23 cellular contexts compared by ENCODE assay signal in genomic region chr1:211359876-211360275, GRCh38. TPM values are rescaled to one million over a fixed set of nuclear protein-coding genes. Genes with fewer than 3 reads are reported as not detected.
DNase-seq lines count a peak whose midpoint lies in the region; ATAC-seq, FAIRE-seq and TF ChIP-seq lines count a peak whose summit lies in the region.
"Had no signal": no experiment of that assay in that cellular context is flagged by ENCODE, and none has a peak within 500 bp of the region (broad histone marks: within the 10 kb centered on the region; RNA-seq: fewer than 3 reads in every experiment).

No MANE protein-coding gene starts in this region.

- peaks cover 63% of the 10 kb centered on the region for H3K36me3 Mint-ChIP-seq in activated CD4-positive, alpha-beta T cell treated with anti-CD3 and anti-CD28 coated beads, Interleukin-2, amount 10 ng/mL, durations not matched to agents 24 days and 14 days (ENCODE audit: low read depth)
- peaks cover 54% of the 10 kb centered on the region for H3K36me3 Mint-ChIP-seq in activated CD8-positive, alpha-beta T cell treated with anti-CD3 and anti-CD28 coated beads, Interleukin-2, amount 10 ng/mL, durations not matched to agents 7 days and 5 days (ENCODE audit: low read depth)
- peaks cover 19 to 35% of the 10 kb centered on the region in 2 donors for H3K36me3 Mint-ChIP-seq in stimulated activated naive B cell treated with anti-CD40 and anti-IgM and Interleukin-4, amounts not matched to agents 10 μg/mL and 1 μg/mL and 100 μg/mL, for 72 hours

- no peak overlapping the region for H3K9ac ChIP-seq in endothelial cell of umbilical vein (replicated peaks; ENCODE audit: extremely low read depth, insufficient read depth, low read length)
- H3K9ac ChIP-seq: BLaER1 treated with 17β-estradiol and CSF1 and Interleukin-3, amounts not matched to agents 10 nM and 100 nM had no signal

- no peak for TF ChIP-seq EP300 in upper lobe of left lung (IDR thresholded peaks at IDR 0.05)

- intact Hi-C loops in activated CD4-positive, alpha-beta T cell treated with anti-CD3 and anti-CD28 coated beads, Interleukin-2, amount 10 ng/mL, durations not matched to agents 24 days and 14 days (cut with micrococcal nuclease): no loop called here
- intact Hi-C loops in endothelial cell of umbilical vein (cut with micrococcal nuclease): no loop called here
- intact Hi-C loops in body of pancreas (cut with DNase I): no loop called here

- no peak overlapping the region for H3K4me3 ChIP-seq in endothelial cell of umbilical vein (replicated peaks in 1 of 3; ENCODE audit: insufficient read depth in 1 of 3, low read depth in 1 of 3, low read length in 3 of 3)
- H3K4me3 ChIP-seq in body of pancreas: no peak overlapping the region
- H3K4me3 ChIP-seq in upper lobe of left lung: no peak overlapping the region
- H3K4me3 ChIP-seq: BLaER1 treated with 17β-estradiol and CSF1 and Interleukin-3, amounts not matched to agents 10 nM and 100 nM; SJCRH30; suprapubic skin had no signal

- H3K27ac Mint-ChIP-seq in activated CD4-positive, alpha-beta T cell treated with anti-CD3 and anti-CD28 coated beads, Interleukin-2, amount 10 ng/mL, durations not matched to agents 24 days and 14 days: peak overlapping the region; percentile 51
- peak overlapping the region; percentile 41 for H3K27ac Mint-ChIP-seq in activated CD8-positive, alpha-beta T cell treated with anti-CD3 and anti-CD28 coated beads, Interleukin-2, amount 10 ng/mL, durations not matched to agents 7 days and 5 days
- peak overlapping the region; percentile 68 for H3K27ac Mint-ChIP-seq in stimulated activated naive B cell treated with anti-CD40 and anti-IgM and Interleukin-4, amounts not matched to agents 10 μg/mL and 1 μg/mL and 100 μg/mL, for 72 hours

- CTCF ChIA-PET in activated CD8-positive, alpha-beta T cell treated with anti-CD3 and anti-CD28 coated beads, Interleukin-2, amount 10 ng/mL, durations not matched to agents 7 days and 5 days (lab: Charles Lee): interaction anchor here (2.1 kb wide), 1 partner anchor 9 kb away, joined by 6 read pairs; no protein-coding TSS in a partner anchor
- CTCF ChIA-PET in endothelial cell of umbilical vein (lab: Charles Lee): interaction anchor here (1.0 kb wide), 1 partner anchor 8 kb away, joined by 3 read pairs; no protein-coding TSS in a partner anchor

- no peaks in the 10 kb centered on the region for H3K9me1 ChIP-seq in endothelial cell of umbilical vein (replicated peaks; ENCODE audit: control insufficient read depth, extremely low read depth, insufficient read depth, low read length)

- no peak for DNase-seq in activated CD4-positive, alpha-beta T cell treated with anti-CD3 and anti-CD28 coated beads, Interleukin-2, amount 10 ng/mL, durations not matched to agents 24 days and 14 days
- DNase-seq in activated CD4-positive, alpha-beta T cell treated with anti-CD3 and anti-CD28 coated beads, Interleukin-2, amount 50 U/mL, for 1 hour: no peak
- DNase-seq in activated CD8-positive, alpha-beta T cell treated with anti-CD3 and anti-CD28 coated beads, Interleukin-2, amount 10 ng/mL, durations not matched to agents 7 days and 5 days: no peak
- DNase-seq in endothelial cell of umbilical vein (ENCODE audit: low read depth, low spot score) (peak; percentile 11), body of pancreas (no peak), upper lobe of left lung (no peak)
- no peak for DNase-seq in stimulated activated naive B cell treated with anti-CD40 and anti-IgM and Interleukin-4, amounts not matched to agents 10 μg/mL and 1 μg/mL and 100 μg/mL, for 72 hours
- DNase-seq: activated CD4-positive, CD25-positive, alpha-beta regulatory T cell treated with anti-CD3 and anti-CD28 coated beads, Interleukin-2, amount 50 U/mL, for 72 hours; foreskin fibroblast; H7; hippocampal formation; kidney glomerular epithelial cell; NCI-H1105 treated with DMSO at 0.1 percent for 48 hours; NCI-H69; occipital lobe; SJCRH30; stimulated activated CD4-positive, alpha-beta T cell treated with anti-CD3 and anti-CD28 coated beads, Interleukin-1b, Interleukin-23, amount 100 ng/mL, for 48 hours had no signal

- dilution Hi-C loops in endothelial cell of umbilical vein (cut with MboI; ENCODE audit: extremely low pct_ligation_motif_present, low sequenced_read_pairs): no loop called here

- POLR2A ChIA-PET in activated CD8-positive, alpha-beta T cell treated with anti-CD3 and anti-CD28 coated beads, Interleukin-2, amount 10 ng/mL, durations not matched to agents 7 days and 5 days (lab: Charles Lee): no interaction called here
- POLR2A ChIA-PET in endothelial cell of umbilical vein (lab: Charles Lee): no interaction called here

- no TSS peak for BruUV-seq in endothelial cell of umbilical vein (replicated peaks; lab: Mats Ljungman, UMichigan)

- TF ChIP-seq POLR2A in endothelial cell of umbilical vein (IDR thresholded peaks at IDR 0.05; ENCODE audit: low read depth, low read length): no peak
- TF ChIP-seq POLR2A in body of pancreas (IDR thresholded peaks at IDR 0.05): no peak
- no peak for TF ChIP-seq POLR2A in upper lobe of left lung (IDR thresholded peaks at IDR 0.05)

- H2AFZ ChIP-seq in endothelial cell of umbilical vein (ENCODE audit: low read depth, low read length): no peak overlapping the region

- no peaks in the 10 kb centered on the region for H3K79me2 ChIP-seq in endothelial cell of umbilical vein (ENCODE audit: control insufficient read depth, insufficient read depth, low read length)

- H4K20me1 ChIP-seq in endothelial cell of umbilical vein (replicated peaks; ENCODE audit: control insufficient read depth, extremely low read depth, insufficient read depth, low read length): no peaks in the 10 kb centered on the region

- H3K4me3 Mint-ChIP-seq in activated CD4-positive, alpha-beta T cell treated with anti-CD3 and anti-CD28 coated beads, Interleukin-2, amount 10 ng/mL, durations not matched to agents 24 days and 14 days: no peak overlapping the region
- no peak overlapping the region for H3K4me3 Mint-ChIP-seq in activated CD8-positive, alpha-beta T cell treated with anti-CD3 and anti-CD28 coated beads, Interleukin-2, amount 10 ng/mL, durations not matched to agents 7 days and 5 days
- no peak overlapping the region for H3K4me3 Mint-ChIP-seq in stimulated activated naive B cell treated with anti-CD40 and anti-IgM and Interleukin-4, amounts not matched to agents 10 μg/mL and 1 μg/mL and 100 μg/mL, for 72 hours

- H3K27me3 Mint-ChIP-seq in activated CD4-positive, alpha-beta T cell treated with anti-CD3 and anti-CD28 coated beads, Interleukin-2, amount 10 ng/mL, durations not matched to agents 24 days and 14 days: no peaks in the 10 kb centered on the region
- no peaks in the 10 kb centered on the region for H3K27me3 Mint-ChIP-seq in activated CD8-positive, alpha-beta T cell treated with anti-CD3 and anti-CD28 coated beads, Interleukin-2, amount 10 ng/mL, durations not matched to agents 7 days and 5 days (ENCODE audit: low read depth)
- no peaks in the 10 kb centered on the region for H3K27me3 Mint-ChIP-seq in stimulated activated naive B cell treated with anti-CD40 and anti-IgM and Interleukin-4, amounts not matched to agents 10 μg/mL and 1 μg/mL and 100 μg/mL, for 72 hours

- H3K27me3 ChIP-seq in endothelial cell of umbilical vein (ENCODE audit: control insufficient read depth in 2 of 2, insufficient read depth in 2 of 2, low read length in 2 of 2) (no peaks in the 10 kb centered on the region), body of pancreas (no peaks in the 10 kb centered on the region), upper lobe of left lung (no peaks in the 10 kb centered on the region)
- H3K27me3 ChIP-seq: BLaER1 treated with 17β-estradiol and CSF1 and Interleukin-3, amounts not matched to agents 10 nM and 100 nM; SJCRH30; suprapubic skin had no signal

- H3K27ac ChIP-seq in endothelial cell of umbilical vein (ENCODE audit: insufficient read depth, low read depth, low read length): no peak overlapping the region
- H3K27ac ChIP-seq in body of pancreas: no peak overlapping the region
- H3K27ac ChIP-seq in upper lobe of left lung: no peak overlapping the region
- H3K27ac ChIP-seq: 22Rv1; BLaER1 treated with 17β-estradiol and CSF1 and Interleukin-3, amounts not matched to agents 10 nM and 100 nM; SJCRH30; suprapubic skin had no signal

- H3K4me2 ChIP-seq in endothelial cell of umbilical vein (ENCODE audit: insufficient read depth, low read length): no peak overlapping the region
- H3K4me2 ChIP-seq: BLaER1 treated with 17β-estradiol and CSF1 and Interleukin-3, amounts not matched to agents 10 nM and 100 nM had no signal

- no peaks in the 10 kb centered on the region for H3K9me3 Mint-ChIP-seq in activated CD4-positive, alpha-beta T cell treated with anti-CD3 and anti-CD28 coated beads, Interleukin-2, amount 10 ng/mL, durations not matched to agents 24 days and 14 days
- H3K9me3 Mint-ChIP-seq in activated CD8-positive, alpha-beta T cell treated with anti-CD3 and anti-CD28 coated beads, Interleukin-2, amount 10 ng/mL, durations not matched to agents 7 days and 5 days (ENCODE audit: insufficient read depth): no peaks in the 10 kb centered on the region
- no peaks in the 10 kb centered on the region for H3K9me3 Mint-ChIP-seq in stimulated activated naive B cell treated with anti-CD40 and anti-IgM and Interleukin-4, amounts not matched to agents 10 μg/mL and 1 μg/mL and 100 μg/mL, for 72 hours

- H3K4me1 Mint-ChIP-seq in activated CD4-positive, alpha-beta T cell treated with anti-CD3 and anti-CD28 coated beads, Interleukin-2, amount 10 ng/mL, durations not matched to agents 24 days and 14 days: peaks cover 31% of the 10 kb centered on the region
- peaks cover 18% of the 10 kb centered on the region for H3K4me1 Mint-ChIP-seq in activated CD8-positive, alpha-beta T cell treated with anti-CD3 and anti-CD28 coated beads, Interleukin-2, amount 10 ng/mL, durations not matched to agents 7 days and 5 days (ENCODE audit: low read depth)
- H3K4me1 Mint-ChIP-seq in stimulated activated naive B cell treated with anti-CD40 and anti-IgM and Interleukin-4, amounts not matched to agents 10 μg/mL and 1 μg/mL and 100 μg/mL, for 72 hours: peaks cover 15 to 26% of the 10 kb centered on the region in 2 donors

- WGBS in body of pancreas, 2 donors: 86 to 90% methylated on average over 3 of the region's 3 CpGs
- WGBS in upper lobe of left lung, 2 donors: 78 to 93% methylated on average over 3 of the region's 3 CpGs

- H3K9me3 ChIP-seq in endothelial cell of umbilical vein (replicated peaks; ENCODE audit: control insufficient read depth, insufficient read depth, low read length) (no peaks in the 10 kb centered on the region), body of pancreas (no peaks in the 10 kb centered on the region), upper lobe of left lung (no peaks in the 10 kb centered on the region)
- H3K9me3 ChIP-seq: BLaER1 treated with 17β-estradiol and CSF1 and Interleukin-3, amounts not matched to agents 10 nM and 100 nM; SJCRH30; suprapubic skin had no signal

- H3K36me3 ChIP-seq in endothelial cell of umbilical vein (ENCODE audit: control insufficient read depth in 2 of 2, extremely low read depth in 1 of 2, insufficient read depth in 2 of 2, low read length in 2 of 2) (peaks cover 0 to 2% of the 10 kb centered on the region in 2 experiments), body of pancreas (replicated peaks in 1 of 2; ENCODE audit: insufficient read depth in 1 of 2, low read depth in 2 of 2) (peaks cover 0 to 4% of the 10 kb centered on the region in 2 donors), upper lobe of left lung (peaks cover 0 to 13% (median 2%) of the 10 kb centered on the region in 4 donors)

- TF ChIP-seq CTCF in endothelial cell of umbilical vein (IDR thresholded peaks at IDR 0.05; ENCODE audit: extremely low read depth in 1 of 2, insufficient read depth in 1 of 2, low read depth in 1 of 2, low read length in 2 of 2): no peak
- TF ChIP-seq CTCF in body of pancreas (IDR thresholded peaks at IDR 0.05): no peak
- no peak for TF ChIP-seq CTCF in upper lobe of left lung (IDR thresholded peaks at IDR 0.05)

- ATAC-seq in activated CD8-positive, alpha-beta T cell treated with anti-CD3 and anti-CD28 coated beads, Interleukin-2, amount 10 ng/mL, durations not matched to agents 7 days and 5 days: no peak
- ATAC-seq in stimulated activated naive B cell treated with anti-CD40 and anti-IgM and Interleukin-4, amounts not matched to agents 10 μg/mL and 1 μg/mL and 100 μg/mL, for 72 hours (replicated peaks): no peak
- ATAC-seq in SK-N-SH treated with all-trans-retinoic acid at 6 μM for 48 hours (no peak; the same call in 2 of the 3 replicates), body of pancreas (no peak), upper lobe of left lung (ENCODE audit: low FRiP score in 2 of 2) (no peak)

- FAIRE-seq in endothelial cell of umbilical vein (lab: Jason Lieb, UNC): no peak
- FAIRE-seq: endometrium, GM18507 had no signal

- H3K4me1 ChIP-seq in endothelial cell of umbilical vein (ENCODE audit: control insufficient read depth, extremely low read depth, insufficient read depth, low read length) (no peaks in the 10 kb centered on the region), body of pancreas (no peaks in the 10 kb centered on the region), upper lobe of left lung (no peaks in the 10 kb centered on the region)
- H3K4me1 ChIP-seq: SJCRH30 had no signal

RNA-seq across cellular contexts. Expression of gene TRAF5, which starts 33.2 kb away (rescaled TPM):
- total RNA-seq in activated CD4-positive, alpha-beta T cell treated with anti-CD3 and anti-CD28 coated beads, Interleukin-2, amount 10 ng/mL, durations not matched to agents 24 days and 14 days: 55.6 and 56.6 TPM in 2 replicates
- total RNA-seq in activated CD8-positive, alpha-beta T cell treated with anti-CD3 and anti-CD28 coated beads, Interleukin-2, amount 10 ng/mL, durations not matched to agents 7 days and 5 days: 10 to 100 TPM; 61.1 to 64.4 TPM
- total RNA-seq in endothelial cell of umbilical vein (17.0 and 17.6 TPM in 2 replicates), body of pancreas (10 to 100 TPM; 35.6 to 37.6 TPM), upper lobe of left lung (10 to 100 TPM in 3 of 6 donors, 1 to 10 TPM in 3; 4.6 to 13.6 (median 9.5) TPM)
- polyA plus RNA-seq in endothelial cell of umbilical vein: 7.8 and 8.5 TPM in 2 replicates
- 4.7 and 6.4 TPM in 2 replicates for polyA plus RNA-seq in endothelial cell of umbilical vein (2011; cell fraction: cytosol; rRNA removed)
- polyA plus RNA-seq in endothelial cell of umbilical vein (2011; cell fraction: nucleus; rRNA removed): 38.4 and 40.0 TPM in 2 replicates
- 9.8 and 11.3 TPM in 2 replicates for polyA plus RNA-seq in endothelial cell of umbilical vein (2012)
- polyA minus RNA-seq in endothelial cell of umbilical vein: 13.2 and 19.3 TPM in 2 replicates
- polyA minus RNA-seq in endothelial cell of umbilical vein (2011; cell fraction: cytosol; rRNA and poly(A)+ RNA removed): 4.5 TPM
- polyA minus RNA-seq in endothelial cell of umbilical vein (2011; cell fraction: nucleus; rRNA and poly(A)+ RNA removed): 17.5 and 18.1 TPM in 2 replicates
